11 cellular contexts compared by ENCODE assay signal in the genomic region with DNA sequence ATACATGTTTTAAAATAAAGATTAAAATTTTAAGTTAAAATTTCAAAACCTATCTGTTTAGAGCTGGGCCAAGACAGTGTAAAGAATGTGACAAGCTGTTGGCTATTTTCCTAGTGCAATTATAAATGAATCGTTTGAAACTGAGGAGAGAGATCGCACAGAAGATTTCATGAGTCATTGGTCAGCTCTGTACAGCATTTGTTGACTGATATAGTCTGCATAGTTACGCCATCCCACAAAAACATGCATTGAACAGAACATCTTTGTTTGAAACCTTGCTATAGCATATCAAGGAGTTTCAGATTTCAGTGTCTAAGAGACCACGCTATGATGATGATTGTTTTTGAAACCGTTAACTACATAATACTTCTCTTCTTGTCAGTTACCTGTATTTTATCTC. TPM values are rescaled to one million over a fixed set of nuclear protein-coding genes. Genes with fewer than 3 reads are reported as not detected.
DNase-seq lines count a peak whose midpoint lies in the region; ATAC-seq, FAIRE-seq and TF ChIP-seq lines count a peak whose summit lies in the region.
"Had no signal": no experiment of that assay in that cellular context is flagged by ENCODE, and none has a peak within 500 bp of the region (broad histone marks: within the 10 kb centered on the region; RNA-seq: fewer than 3 reads in every experiment).

No MANE protein-coding gene starts in this region.

- H3K4me2 ChIP-seq in astrocyte (ENCODE audit: low read length): peak overlapping the region; percentile 22
- H3K4me2 ChIP-seq in MM.1S (ENCODE audit: low read depth, low read length): no peak overlapping the region

- H3K9ac ChIP-seq in astrocyte (ENCODE audit: low read length): no peak overlapping the region
- H3K9ac ChIP-seq in MM.1S (ENCODE audit: low read length): no peak overlapping the region

- H2AFZ ChIP-seq in astrocyte (ENCODE audit: low read depth, low read length): no peak overlapping the region
- H2AFZ ChIP-seq in MM.1S (ENCODE audit: low read length): no peak overlapping the region

- no peaks in the 10 kb centered on the region for H3K9me2 ChIP-seq in MM.1S (replicated peaks; ENCODE audit: insufficient read depth, low read length)

- H3K27me3 Mint-ChIP-seq in astrocyte (ENCODE audit: low read depth, unreplicated experiment): no peaks in the 10 kb centered on the region
- peaks cover 19 to 36% of the 10 kb centered on the region in 2 donors for H3K27me3 Mint-ChIP-seq in effector memory CD8-positive, alpha-beta T cell

- no peak overlapping the region for H3K4me3 Mint-ChIP-seq in astrocyte (ENCODE audit: unreplicated experiment)
- no peak overlapping the region for H3K4me3 Mint-ChIP-seq in effector memory CD8-positive, alpha-beta T cell
- H3K4me3 Mint-ChIP-seq: IgD-negative memory B cell had no signal

- no peaks in the 10 kb centered on the region for H3K36me3 Mint-ChIP-seq in astrocyte (ENCODE audit: low read depth, unreplicated experiment)
- no peaks in the 10 kb centered on the region for H3K36me3 Mint-ChIP-seq in effector memory CD8-positive, alpha-beta T cell (ENCODE audit: insufficient read depth)
- H3K36me3 Mint-ChIP-seq: IgD-negative memory B cell, naive B cell had no signal

- H3K4me1 Mint-ChIP-seq in astrocyte (ENCODE audit: low read depth, unreplicated experiment): peaks cover 5% of the 10 kb centered on the region
- peaks cover 6 to 15% of the 10 kb centered on the region in 2 donors for H3K4me1 Mint-ChIP-seq in effector memory CD8-positive, alpha-beta T cell (ENCODE audit: low read depth in 2 of 2)

- WGBS in mesodermal cell (ENCODE audit: insufficient coverage in 2 of 2), 2 experiments: 80 to 93% methylated on average over 1 to 5 of the region's 5 CpGs

- DNase-seq in EL: peak; percentile 86
- peak; percentile 55 for DNase-seq in HuH-7 (ENCODE audit: low spot score)
- peak; percentile 89 for DNase-seq in astrocyte (ENCODE audit: low read depth)
- no peak for DNase-seq in MM.1S
- DNase-seq in T-helper 9 cell: no peak
- DNase-seq in effector memory CD8-positive, alpha-beta T cell: no peak
- DNase-seq: esophagus squamous epithelium, naive B cell had no signal

- no peaks in the 10 kb centered on the region for H3K36me3 ChIP-seq in astrocyte (ENCODE audit: insufficient read depth, low read length)
- no peaks in the 10 kb centered on the region for H3K36me3 ChIP-seq in mesodermal cell (ENCODE audit: control insufficient read depth, insufficient read depth, low read length)
- no peaks in the 10 kb centered on the region for H3K36me3 ChIP-seq in MM.1S (replicated peaks; ENCODE audit: insufficient read depth, low read length)
- H3K36me3 ChIP-seq: esophagus squamous epithelium had no signal

- ATAC-seq in GM19467 (IDR thresholded peaks at IDR 0.05; ENCODE audit: unreplicated experiment): no peak
- ATAC-seq in effector memory CD8-positive, alpha-beta T cell (replicated peaks): no peak

- no peak for TF ChIP-seq CTCF in astrocyte (IDR thresholded peaks at IDR 0.05; ENCODE audit: insufficient read depth, low read depth, low read length)
- no peak for TF ChIP-seq CTCF in MM.1S (IDR thresholded peaks at IDR 0.05; ENCODE audit: low read length)

- peak; percentile 50 for FAIRE-seq in astrocyte (lab: Jason Lieb, UNC)

- no peak overlapping the region for H3K27ac Mint-ChIP-seq in astrocyte (ENCODE audit: unreplicated experiment)
- no peak overlapping the region for H3K27ac Mint-ChIP-seq in effector memory CD8-positive, alpha-beta T cell
- H3K27ac Mint-ChIP-seq: IgD-negative memory B cell, naive B cell had no signal

- H3K27ac ChIP-seq in astrocyte (ENCODE audit: low read depth, low read length): peak overlapping the region; percentile 11
- peak overlapping the region; percentile 6 for H3K27ac ChIP-seq in mesodermal cell (ENCODE audit: low read depth, low read length, severe bottlenecking)
- H3K27ac ChIP-seq in MM.1S (ENCODE audit: low read length): no peak overlapping the region

- no peaks in the 10 kb centered on the region for H3F3A ChIP-seq in MM.1S (ENCODE audit: insufficient read depth, low read length)

- H3K79me2 ChIP-seq in astrocyte (ENCODE audit: insufficient read depth, low read length) (no peaks in the 10 kb centered on the region), MM.1S (ENCODE audit: low read length) (no peaks in the 10 kb centered on the region)

- H3K27me3 ChIP-seq in astrocyte (ENCODE audit: insufficient read depth, low read length): no peaks in the 10 kb centered on the region
- H3K27me3 ChIP-seq in MM.1S (replicated peaks; ENCODE audit: insufficient read depth, low read length): no peaks in the 10 kb centered on the region

- no peaks in the 10 kb centered on the region for H3K9me3 Mint-ChIP-seq in astrocyte (ENCODE audit: unreplicated experiment)
- H3K9me3 Mint-ChIP-seq in effector memory CD8-positive, alpha-beta T cell: no peaks in the 10 kb centered on the region
- H3K9me3 Mint-ChIP-seq: IgD-negative memory B cell had no signal

- H3K4me3 ChIP-seq in astrocyte (ENCODE audit: insufficient read depth, low read depth, low read length) (no peak overlapping the region), mesodermal cell (ENCODE audit: extremely low read depth, insufficient read depth, low read length, poor library complexity, severe bottlenecking) (no peak overlapping the region), MM.1S (ENCODE audit: low read length) (no peak overlapping the region)
- H3K4me3 ChIP-seq: esophagus squamous epithelium had no signal

- H3K9me3 ChIP-seq in astrocyte (ENCODE audit: insufficient read depth, low read depth, low read length): no peaks in the 10 kb centered on the region
- no peaks in the 10 kb centered on the region for H3K9me3 ChIP-seq in mesodermal cell (ENCODE audit: control insufficient read depth, low read length)
- no peaks in the 10 kb centered on the region for H3K9me3 ChIP-seq in MM.1S (replicated peaks; ENCODE audit: insufficient read depth, low read length)
- H3K9me3 ChIP-seq: esophagus squamous epithelium had no signal

- no peaks in the 10 kb centered on the region for H4K20me1 ChIP-seq in astrocyte (ENCODE audit: insufficient read depth, low read length)
- no peaks in the 10 kb centered on the region for H4K20me1 ChIP-seq in MM.1S (ENCODE audit: insufficient read depth, low read length)

- H3K4me1 ChIP-seq in astrocyte (ENCODE audit: insufficient read depth, low read length): peaks cover 21% of the 10 kb centered on the region
- H3K4me1 ChIP-seq in mesodermal cell (ENCODE audit: control insufficient read depth, insufficient read depth, low read length, poor library complexity, severe bottlenecking): peaks cover 13% of the 10 kb centered on the region
- no peaks in the 10 kb centered on the region for H3K4me1 ChIP-seq in MM.1S (ENCODE audit: low read length)

RNA-seq across cellular contexts. Expression of a gene that starts 1.3 kb away (rescaled TPM):
- total RNA-seq in astrocyte: 0.27 and 0.46 TPM in 2 replicates
- not detected for polyA plus RNA-seq in mesodermal cell (2013, experiment 1 of 2)
- 0.10 TPM for polyA plus RNA-seq in mesodermal cell (2013, experiment 2 of 2)
- polyA plus RNA-seq: IgD-negative memory B cell had no signal

Comparison
In these comparisons a context has a peak if more than half of its experiments do, and no peak if none do; other contexts are left out.
1. DNase-seq: peak in EL (single experiment), HuH-7 (single experiment) and astrocyte (single experiment); none in MM.1S (single experiment), T-helper 9 cell (single experiment) and effector memory CD8-positive, alpha-beta T cell (0 of 3).